Comparison of ENCODE assay signal across 8 cellular contexts in genomic region chr4:42280327-42281095, GRCh38.
DNase-seq lines count a peak whose midpoint lies in the region; ATAC-seq and TF ChIP-seq lines count a peak whose summit lies in the region.

No MANE protein-coding gene starts in this region.

- no peak overlapping the region for H3K4me3 ChIP-seq in astrocyte of the spinal cord (ENCODE audit: low read depth, low read length)

- no peaks in the 10 kb centered on the region for H3K4me1 Mint-ChIP-seq in activated naive CD4-positive, alpha-beta T cell treated with anti-CD3 and anti-CD28 coated beads for 36 hours (ENCODE audit: low read depth)
- H3K4me1 Mint-ChIP-seq in stimulated activated memory B cell treated with anti-CD40 and anti-IgM and Interleukin-4, amounts not matched to agents 10 μg/mL and 1 μg/mL and 100 μg/mL, for 72 hours: peaks cover 23% of the 10 kb centered on the region

- peak; percentile 73 for TF ChIP-seq CTCF in astrocyte of the spinal cord (IDR thresholded peaks at IDR 0.05; ENCODE audit: low read depth, low read length)

- intact Hi-C loops in activated naive CD4-positive, alpha-beta T cell treated with anti-CD3 and anti-CD28 coated beads for 36 hours (cut with micrococcal nuclease): loop anchor here (1.0 kb wide), 2 partner anchors 323 to 587 kb away; no protein-coding TSS in a partner anchor

- DNase-seq in activated naive CD4-positive, alpha-beta T cell treated with anti-CD3 and anti-CD28 coated beads for 36 hours: peak; percentile 26
- DNase-seq in activated naive CD4-positive, alpha-beta T cell treated with anti-CD3 and anti-CD28 coated beads, Interleukin-2, amount 50 U/mL, for 16 hours: no peak
- no peak for DNase-seq in astrocyte of the spinal cord (ENCODE audit: low read depth, low spot score)
- DNase-seq in myocyte (ENCODE audit: low read depth): peak; percentile 9
- no peak for DNase-seq in 8988T
- DNase-seq in ureter (ENCODE audit: low spot score): no peak

- no peak overlapping the region for H3K4me3 Mint-ChIP-seq in activated naive CD4-positive, alpha-beta T cell treated with anti-CD3 and anti-CD28 coated beads for 36 hours
- no peak overlapping the region for H3K4me3 Mint-ChIP-seq in stimulated activated memory B cell treated with anti-CD40 and anti-IgM and Interleukin-4, amounts not matched to agents 10 μg/mL and 1 μg/mL and 100 μg/mL, for 72 hours

- peaks cover 1% of the 10 kb centered on the region for H3K9me3 Mint-ChIP-seq in activated naive CD4-positive, alpha-beta T cell treated with anti-CD3 and anti-CD28 coated beads for 36 hours
- H3K9me3 Mint-ChIP-seq in stimulated activated memory B cell treated with anti-CD40 and anti-IgM and Interleukin-4, amounts not matched to agents 10 μg/mL and 1 μg/mL and 100 μg/mL, for 72 hours: no peaks in the 10 kb centered on the region

- in situ Hi-C loops in astrocyte of the spinal cord (cut with HindIII; ENCODE audit: low sequenced_read_pairs): no loop called here

- H3K36me3 Mint-ChIP-seq in activated naive CD4-positive, alpha-beta T cell treated with anti-CD3 and anti-CD28 coated beads for 36 hours (ENCODE audit: low read depth): no peaks in the 10 kb centered on the region
- H3K36me3 Mint-ChIP-seq in stimulated activated memory B cell treated with anti-CD40 and anti-IgM and Interleukin-4, amounts not matched to agents 10 μg/mL and 1 μg/mL and 100 μg/mL, for 72 hours: no peaks in the 10 kb centered on the region

- H3K27me3 Mint-ChIP-seq in activated naive CD4-positive, alpha-beta T cell treated with anti-CD3 and anti-CD28 coated beads for 36 hours (ENCODE audit: low read depth): peaks cover 24% of the 10 kb centered on the region
- H3K27me3 Mint-ChIP-seq in stimulated activated memory B cell treated with anti-CD40 and anti-IgM and Interleukin-4, amounts not matched to agents 10 μg/mL and 1 μg/mL and 100 μg/mL, for 72 hours: peaks cover 47% of the 10 kb centered on the region

- no peak for TF ChIP-seq EP300 in Ishikawa (IDR thresholded peaks at IDR 0.05; ENCODE audit: borderline replicate concordance)

- TF ChIP-seq RAD21 in Ishikawa (IDR thresholded peaks at IDR 0.05; ENCODE audit: low read depth): peak; percentile 35

- no peak overlapping the region for H3K27ac Mint-ChIP-seq in activated naive CD4-positive, alpha-beta T cell treated with anti-CD3 and anti-CD28 coated beads for 36 hours
- H3K27ac Mint-ChIP-seq in stimulated activated memory B cell treated with anti-CD40 and anti-IgM and Interleukin-4, amounts not matched to agents 10 μg/mL and 1 μg/mL and 100 μg/mL, for 72 hours: no peak overlapping the region

- no peak for ATAC-seq in stimulated activated memory B cell treated with anti-CD40 and anti-IgM and Interleukin-4, amounts not matched to agents 10 μg/mL and 1 μg/mL and 100 μg/mL, for 72 hours

- CTCF ChIA-PET in activated naive CD4-positive, alpha-beta T cell treated with anti-CD3 and anti-CD28 coated beads for 36 hours (lab: Charles Lee): interaction anchor here (0.5 to 5.7 kb wide), 6 partner anchors 19 to 241 kb away, joined by 3 to 45 read pairs (median 4); no protein-coding TSS in a partner anchor

TF ChIP-seq in Ishikawa, 13 proteins besides CTCF, POLR2A, EP300 and RAD21:
- no peak for TF ChIP-seq YY1 (IDR thresholded peaks at IDR 0.05; ENCODE audit: low read depth)
- no peak for TF ChIP-seq ZBTB7A (IDR thresholded peaks at IDR 0.05; ENCODE audit: low read depth)
- no peak for TF ChIP-seq NFIC (IDR thresholded peaks at IDR 0.05)
- TF ChIP-seq REST (IDR thresholded peaks at IDR 0.05; ENCODE audit: low read depth): no peak
- TF ChIP-seq EGR1 (IDR thresholded peaks at IDR 0.05): no peak
- TF ChIP-seq MAX (IDR thresholded peaks at IDR 0.05): no peak
- no peak for TF ChIP-seq FOXM1 (IDR thresholded peaks at IDR 0.05; ENCODE audit: borderline replicate concordance, low read depth)
- TF ChIP-seq USF1 (IDR thresholded peaks at IDR 0.05): no peak
- TF ChIP-seq CREB1 (IDR thresholded peaks at IDR 0.05; ENCODE audit: low read depth): no peak
- no peak for TF ChIP-seq TAF1 (IDR thresholded peaks at IDR 0.05; ENCODE audit: low read depth)
- no peak for TF ChIP-seq TEAD4 (IDR thresholded peaks at IDR 0.05)

Comparison
In these comparisons a context has a peak if more than half of its experiments do, and no peak if none do; other contexts are left out.
1. DNase-seq: peak in activated naive CD4-positive, alpha-beta T cell treated with anti-CD3 and anti-CD28 coated beads for 36 hours (single experiment) and myocyte (single experiment); none in activated naive CD4-positive, alpha-beta T cell treated with anti-CD3 and anti-CD28 coated beads, Interleukin-2, amount 50 U/mL, for 16 hours (single experiment), astrocyte of the spinal cord (single experiment), 8988T (single experiment) and ureter (single experiment).